1 cellular context compared by ENCODE assay signal in the genomic region with DNA sequence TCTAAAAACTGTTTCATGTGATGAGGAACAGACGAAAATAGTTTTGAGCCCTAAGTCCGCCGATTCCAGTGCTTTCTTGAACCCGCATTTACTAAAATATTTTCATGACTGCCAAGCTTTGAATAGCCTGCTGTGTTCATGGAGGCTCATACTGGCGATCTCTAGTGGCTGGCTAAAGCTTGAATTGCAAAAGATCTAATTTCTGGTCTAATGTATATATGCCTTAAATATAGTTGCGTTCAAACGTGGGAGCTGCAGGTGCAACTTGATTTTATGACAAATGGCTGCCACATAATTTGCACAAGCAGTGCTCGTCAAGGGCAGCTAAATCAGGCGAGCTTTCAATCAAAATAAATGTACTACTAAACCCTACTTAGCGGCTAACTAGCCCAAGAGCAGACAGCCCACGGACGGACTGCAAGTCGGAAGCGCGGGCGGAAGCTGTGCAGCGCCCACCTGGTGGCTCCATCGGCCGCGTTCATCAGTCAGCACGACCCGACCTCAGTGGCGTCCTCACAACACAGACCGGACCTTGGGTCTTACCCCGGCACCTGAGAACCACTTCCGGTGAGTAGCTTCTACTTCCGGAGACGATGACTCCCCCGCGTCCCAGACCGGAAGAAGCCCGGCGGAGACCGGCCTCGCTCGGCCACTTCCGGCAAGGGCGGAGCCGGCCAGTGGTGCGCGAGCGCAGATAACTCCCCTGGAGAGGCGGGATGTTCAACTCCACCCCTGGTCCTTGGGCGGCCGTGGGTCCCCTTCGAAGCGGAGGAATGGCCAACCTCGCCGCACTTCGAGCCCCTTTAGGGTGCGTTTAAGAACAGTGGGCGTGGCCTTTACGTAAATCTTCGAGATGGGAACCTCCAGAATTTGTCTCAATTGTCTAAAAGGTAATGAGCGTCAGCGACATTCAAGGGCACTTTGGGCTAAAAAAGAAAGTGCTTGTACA.
A peak's percentile ranks its signal among the peaks of the same experiment; 100 is the strongest.
TF ChIP-seq lines count a peak whose summit lies in the region.

No MANE protein-coding gene starts in this region.

TF ChIP-seq in K562, 482 proteins besides CTCF, POLR2A, EP300 and RAD21 (continued from another document):
- TF ChIP-seq, protein P1, sequence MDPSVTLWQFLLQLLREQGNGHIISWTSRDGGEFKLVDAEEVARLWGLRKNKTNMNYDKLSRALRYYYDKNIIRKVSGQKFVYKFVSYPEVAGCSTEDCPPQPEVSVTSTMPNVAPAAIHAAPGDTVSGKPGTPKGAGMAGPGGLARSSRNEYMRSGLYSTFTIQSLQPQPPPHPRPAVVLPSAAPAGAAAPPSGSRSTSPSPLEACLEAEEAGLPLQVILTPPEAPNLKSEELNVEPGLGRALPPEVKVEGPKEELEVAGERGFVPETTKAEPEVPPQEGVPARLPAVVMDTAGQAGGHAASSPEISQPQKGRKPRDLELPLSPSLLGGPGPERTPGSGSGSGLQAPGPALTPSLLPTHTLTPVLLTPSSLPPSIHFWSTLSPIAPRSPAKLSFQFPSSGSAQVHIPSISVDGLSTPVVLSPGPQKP (CRISPR knock-in tag; IDR thresholded peaks at IDR 0.05), result no peak
- TF ChIP-seq NFYB (IDR thresholded peaks at IDR 0.05; ENCODE audit: extremely low read depth, insufficient read length), result no peak
- TF ChIP-seq, protein P2, sequence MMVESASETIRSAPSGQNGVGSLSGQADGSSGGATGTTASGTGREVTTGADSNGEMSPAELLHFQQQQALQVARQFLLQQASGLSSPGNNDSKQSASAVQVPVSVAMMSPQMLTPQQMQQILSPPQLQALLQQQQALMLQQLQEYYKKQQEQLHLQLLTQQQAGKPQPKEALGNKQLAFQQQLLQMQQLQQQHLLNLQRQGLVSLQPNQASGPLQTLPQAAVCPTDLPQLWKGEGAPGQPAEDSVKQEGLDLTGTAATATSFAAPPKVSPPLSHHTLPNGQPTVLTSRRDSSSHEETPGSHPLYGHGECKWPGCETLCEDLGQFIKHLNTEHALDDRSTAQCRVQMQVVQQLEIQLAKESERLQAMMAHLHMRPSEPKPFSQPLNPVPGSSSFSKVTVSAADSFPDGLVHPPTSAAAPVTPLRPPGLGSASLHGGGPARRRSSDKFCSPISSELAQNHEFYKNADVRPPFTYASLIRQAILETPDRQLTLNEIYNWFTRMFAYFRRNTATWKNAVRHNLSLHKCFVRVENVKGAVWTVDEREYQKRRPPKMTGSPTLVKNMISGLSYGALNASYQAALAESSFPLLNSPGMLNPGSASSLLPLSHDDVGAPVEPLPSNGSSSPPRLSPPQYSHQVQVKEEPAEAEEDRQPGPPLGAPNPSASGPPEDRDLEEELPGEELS (CRISPR knock-in tag; IDR thresholded peaks at IDR 0.05; ENCODE audit: borderline replicate concordance), result no peak
- TF ChIP-seq, protein P3, sequence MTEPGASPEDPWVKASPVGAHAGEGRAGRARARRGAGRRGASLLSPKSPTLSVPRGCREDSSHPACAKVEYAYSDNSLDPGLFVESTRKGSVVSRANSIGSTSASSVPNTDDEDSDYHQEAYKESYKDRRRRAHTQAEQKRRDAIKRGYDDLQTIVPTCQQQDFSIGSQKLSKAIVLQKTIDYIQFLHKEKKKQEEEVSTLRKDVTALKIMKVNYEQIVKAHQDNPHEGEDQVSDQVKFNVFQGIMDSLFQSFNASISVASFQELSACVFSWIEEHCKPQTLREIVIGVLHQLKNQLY (CRISPR knock-in tag; conservative IDR thresholded peaks at IDR 0.05), result no peak
- no peak for TF ChIP-seq ARHGAP35 (IDR thresholded peaks at IDR 0.05; ENCODE audit: partially characterized antibody)
- TF ChIP-seq ZNF3 (CRISPR knock-in tag; IDR thresholded peaks at IDR 0.05), result no peak
- TF ChIP-seq, protein P4, sequence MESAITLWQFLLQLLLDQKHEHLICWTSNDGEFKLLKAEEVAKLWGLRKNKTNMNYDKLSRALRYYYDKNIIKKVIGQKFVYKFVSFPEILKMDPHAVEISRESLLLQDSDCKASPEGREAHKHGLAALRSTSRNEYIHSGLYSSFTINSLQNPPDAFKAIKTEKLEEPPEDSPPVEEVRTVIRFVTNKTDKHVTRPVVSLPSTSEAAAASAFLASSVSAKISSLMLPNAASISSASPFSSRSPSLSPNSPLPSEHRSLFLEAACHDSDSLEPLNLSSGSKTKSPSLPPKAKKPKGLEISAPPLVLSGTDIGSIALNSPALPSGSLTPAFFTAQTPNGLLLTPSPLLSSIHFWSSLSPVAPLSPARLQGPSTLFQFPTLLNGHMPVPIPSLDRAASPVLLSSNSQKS (CRISPR knock-in tag; IDR thresholded peaks at IDR 0.05), result no peak
- 0 out of 2 replicates have a peak, but pooled peaks have one; percentile 42 for TF ChIP-seq SREBF1 (IDR thresholded peaks at IDR 0.05; ENCODE audit: borderline replicate concordance, low read depth, low read length)
- no peak for TF ChIP-seq HNRNPL (IDR thresholded peaks at IDR 0.05; ENCODE audit: low read depth, low read length)
- TF ChIP-seq, protein P5, sequence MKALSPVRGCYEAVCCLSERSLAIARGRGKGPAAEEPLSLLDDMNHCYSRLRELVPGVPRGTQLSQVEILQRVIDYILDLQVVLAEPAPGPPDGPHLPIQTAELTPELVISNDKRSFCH (CRISPR knock-in tag; IDR thresholded peaks at IDR 0.05), result no peak
- TF ChIP-seq, protein P5 (tag; IDR thresholded peaks at IDR 0.05), result no peak; the same call in 1 of the 2 replicates
- TF ChIP-seq CBX2 (IDR thresholded peaks at IDR 0.05; ENCODE audit: insufficient read depth, low read length, poor library complexity, severe bottlenecking), result no peak
- TF ChIP-seq, protein P6, sequence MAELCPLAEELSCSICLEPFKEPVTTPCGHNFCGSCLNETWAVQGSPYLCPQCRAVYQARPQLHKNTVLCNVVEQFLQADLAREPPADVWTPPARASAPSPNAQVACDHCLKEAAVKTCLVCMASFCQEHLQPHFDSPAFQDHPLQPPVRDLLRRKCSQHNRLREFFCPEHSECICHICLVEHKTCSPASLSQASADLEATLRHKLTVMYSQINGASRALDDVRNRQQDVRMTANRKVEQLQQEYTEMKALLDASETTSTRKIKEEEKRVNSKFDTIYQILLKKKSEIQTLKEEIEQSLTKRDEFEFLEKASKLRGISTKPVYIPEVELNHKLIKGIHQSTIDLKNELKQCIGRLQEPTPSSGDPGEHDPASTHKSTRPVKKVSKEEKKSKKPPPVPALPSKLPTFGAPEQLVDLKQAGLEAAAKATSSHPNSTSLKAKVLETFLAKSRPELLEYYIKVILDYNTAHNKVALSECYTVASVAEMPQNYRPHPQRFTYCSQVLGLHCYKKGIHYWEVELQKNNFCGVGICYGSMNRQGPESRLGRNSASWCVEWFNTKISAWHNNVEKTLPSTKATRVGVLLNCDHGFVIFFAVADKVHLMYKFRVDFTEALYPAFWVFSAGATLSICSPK (IDR thresholded peaks at IDR 0.05; ENCODE audit: borderline replicate concordance), result no peak
- no peak for TF ChIP-seq SRSF9 (IDR thresholded peaks at IDR 0.05; ENCODE audit: borderline replicate concordance, low read depth, low read length)
- no peak for TF ChIP-seq ZNF24 (IDR thresholded peaks at IDR 0.05)
- TF ChIP-seq SRSF1 (IDR thresholded peaks at IDR 0.05; ENCODE audit: low read depth, low read length), result no peak
- TF ChIP-seq CBX5 (IDR thresholded peaks at IDR 0.05; ENCODE audit: borderline replicate concordance, low read depth), result 0 out of 2 replicates have a peak, but pooled peaks have one; percentile 24
- TF ChIP-seq SMARCC2 (IDR thresholded peaks at IDR 0.05; ENCODE audit: low read depth), result peak; percentile 86
- TF ChIP-seq, protein P7, sequence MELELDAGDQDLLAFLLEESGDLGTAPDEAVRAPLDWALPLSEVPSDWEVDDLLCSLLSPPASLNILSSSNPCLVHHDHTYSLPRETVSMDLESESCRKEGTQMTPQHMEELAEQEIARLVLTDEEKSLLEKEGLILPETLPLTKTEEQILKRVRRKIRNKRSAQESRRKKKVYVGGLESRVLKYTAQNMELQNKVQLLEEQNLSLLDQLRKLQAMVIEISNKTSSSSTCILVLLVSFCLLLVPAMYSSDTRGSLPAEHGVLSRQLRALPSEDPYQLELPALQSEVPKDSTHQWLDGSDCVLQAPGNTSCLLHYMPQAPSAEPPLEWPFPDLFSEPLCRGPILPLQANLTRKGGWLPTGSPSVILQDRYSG (tag; conservative IDR thresholded peaks at IDR 0.05; ENCODE audit: low read depth), result no peak
- peak; percentile 100 for TF ChIP-seq GABPA (tag; conservative IDR thresholded peaks at IDR 0.05; ENCODE audit: low read depth)
- TF ChIP-seq, protein P8, sequence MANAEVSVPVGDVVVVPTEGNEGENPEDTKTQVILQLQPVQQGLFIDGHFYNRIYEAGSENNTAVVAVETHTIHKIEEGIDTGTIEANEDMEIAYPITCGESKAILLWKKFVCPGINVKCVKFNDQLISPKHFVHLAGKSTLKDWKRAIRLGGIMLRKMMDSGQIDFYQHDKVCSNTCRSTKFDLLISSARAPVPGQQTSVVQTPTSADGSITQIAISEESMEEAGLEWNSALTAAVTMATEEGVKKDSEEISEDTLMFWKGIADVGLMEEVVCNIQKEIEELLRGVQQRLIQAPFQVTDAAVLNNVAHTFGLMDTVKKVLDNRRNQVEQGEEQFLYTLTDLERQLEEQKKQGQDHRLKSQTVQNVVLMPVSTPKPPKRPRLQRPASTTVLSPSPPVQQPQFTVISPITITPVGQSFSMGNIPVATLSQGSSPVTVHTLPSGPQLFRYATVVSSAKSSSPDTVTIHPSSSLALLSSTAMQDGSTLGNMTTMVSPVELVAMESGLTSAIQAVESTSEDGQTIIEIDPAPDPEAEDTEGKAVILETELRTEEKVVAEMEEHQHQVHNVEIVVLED (CRISPR knock-in tag; IDR thresholded peaks at IDR 0.05), result peak; percentile 33; the same call in 1 of the 2 replicates
- TF ChIP-seq FOXM1 (IDR thresholded peaks at IDR 0.05; ENCODE audit: low read depth), result no peak
- no peak for TF ChIP-seq FOXM1 (CRISPR knock-in tag; IDR thresholded peaks at IDR 0.05; ENCODE audit: low read depth)
